In the genomic region with DNA sequence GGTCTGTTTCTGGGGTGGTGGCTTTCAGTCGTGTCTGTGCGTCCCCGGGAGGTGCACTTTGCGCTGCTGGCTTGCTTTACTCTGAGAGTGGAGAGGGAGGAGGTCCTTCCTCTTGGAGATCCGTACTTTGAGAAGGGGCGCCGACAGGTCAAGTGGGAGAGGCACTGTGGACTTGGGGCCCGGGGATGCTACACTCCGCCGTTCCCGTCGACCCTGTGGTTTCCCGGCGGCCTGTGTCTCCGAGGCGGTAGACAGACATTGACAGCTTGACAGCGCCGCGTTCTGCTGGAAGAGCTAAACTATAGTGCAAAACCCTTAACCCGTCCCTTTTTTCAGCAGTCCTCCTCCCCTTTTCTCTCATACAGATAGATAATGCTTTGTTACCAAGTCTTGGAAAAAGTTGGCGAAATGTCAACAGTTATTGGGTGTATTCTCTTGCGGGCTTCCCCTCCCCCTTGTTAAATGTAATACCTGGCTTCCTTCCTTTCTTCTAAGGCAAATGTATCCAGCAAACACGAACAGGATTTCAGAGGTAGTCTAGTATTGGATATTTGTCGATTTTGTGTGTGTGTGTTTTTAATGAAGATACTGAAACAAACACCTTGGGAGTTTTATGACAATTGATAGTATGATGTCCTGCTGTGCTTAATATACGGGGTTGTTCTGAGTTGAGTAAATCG, we compare ENCODE assay signal across 8 cellular contexts. TPM values are rescaled to one million over a fixed set of nuclear protein-coding genes. Genes with fewer than 3 reads are reported as not detected.
DNase-seq lines count a peak whose midpoint lies in the region; ATAC-seq and TF ChIP-seq lines count a peak whose summit lies in the region.

No MANE protein-coding gene starts in this region.

- 2% methylated on average over 26 of the region's 26 CpGs for WGBS in prostate gland

- intact Hi-C loops in left ventricle myocardium superior (cut with micrococcal nuclease) (loop anchor here (5.0 to 10.0 kb wide), 2 partner anchors 43 to 204 kb away; no protein-coding TSS in a partner anchor), prostate gland (cut with DNase I) (loop anchor here (2.0 kb wide), 1 partner anchor 44 kb away; no protein-coding TSS in a partner anchor)

- H3K4me1 ChIP-seq in SJSA1 (replicated peaks) = peaks cover 84% of the 10 kb centered on the region
- peaks cover 37% of the 10 kb centered on the region for H3K4me1 ChIP-seq in prostate gland (replicated peaks)

- H3K27me3 ChIP-seq in SJSA1 (replicated peaks) = no peaks in the 10 kb centered on the region
- H3K27me3 ChIP-seq in prostate gland (replicated peaks; ENCODE audit: insufficient read depth) = no peaks in the 10 kb centered on the region

- H3K36me3 ChIP-seq in SJSA1 (peaks cover 98% of the 10 kb centered on the region), prostate gland (no peaks in the 10 kb centered on the region)

- H3K27ac ChIP-seq in SJSA1 (peak overlapping the region; percentile 78), angular gyrus (ENCODE audit: low read depth, low read length) (peak overlapping the region; percentile 88), prostate gland (peak overlapping the region; percentile 91 to 95)

- peak overlapping the region; percentile 75 for H3K4me3 ChIP-seq in SJSA1
- H3K4me3 ChIP-seq in prostate gland = peak overlapping the region; percentile 63 to 86

- TF ChIP-seq CTCF in prostate gland (IDR thresholded peaks at IDR 0.05) = no peak

- H3K9me3 ChIP-seq in SJSA1 (replicated peaks) = no peaks in the 10 kb centered on the region
- H3K9me3 ChIP-seq in prostate gland = no peaks in the 10 kb centered on the region

- TF ChIP-seq POLR2A in prostate gland (IDR thresholded peaks at IDR 0.05) = no peak

- peak; percentile 1 for ATAC-seq in HG03175 (IDR thresholded peaks at IDR 0.05; ENCODE audit: unreplicated experiment)
- ATAC-seq in left ventricle myocardium superior = peak; percentile 6
- no peak for ATAC-seq in GM21515 (IDR thresholded peaks at IDR 0.05; ENCODE audit: unreplicated experiment)
- ATAC-seq in GM19455 (IDR thresholded peaks at IDR 0.05; ENCODE audit: unreplicated experiment) = no peak

- DNase-seq in COLO829 (ENCODE audit: low spot score) = peak; percentile 35
- peak; percentile 68 to 73 for DNase-seq in SJSA1 (ENCODE audit: low read depth in 1 of 2, low spot score in 2 of 2)
- DNase-seq in left ventricle myocardium superior = peak; percentile 75
- DNase-seq in prostate gland (ENCODE audit: low spot score) = peak; percentile 44

RNA-seq across cellular contexts. Expression of gene TPM1, which starts 6.6 kb away (rescaled TPM):
- 1,245 and 1,667 TPM in 2 replicates for total RNA-seq in SJSA1 (2014; rRNA removed; shearing (Covaris generic))
- total RNA-seq in left ventricle myocardium superior = 14,056 TPM
- total RNA-seq in prostate gland = 100 to 1,000 TPM; 564 to 629 TPM

Comparison
In these comparisons a context has a peak if more than half of its experiments do, and no peak if none do; other contexts are left out.
1. ATAC-seq: peak in HG03175 (single experiment) and left ventricle myocardium superior (single experiment); none in GM21515 (single experiment) and GM19455 (single experiment).
2. Peak in every context shown above with its lines, with median percentiles within 50 percentile points of each other: DNase-seq and H3K27ac ChIP-seq.